8 cellular contexts compared by ENCODE assay signal in the genomic region with DNA sequence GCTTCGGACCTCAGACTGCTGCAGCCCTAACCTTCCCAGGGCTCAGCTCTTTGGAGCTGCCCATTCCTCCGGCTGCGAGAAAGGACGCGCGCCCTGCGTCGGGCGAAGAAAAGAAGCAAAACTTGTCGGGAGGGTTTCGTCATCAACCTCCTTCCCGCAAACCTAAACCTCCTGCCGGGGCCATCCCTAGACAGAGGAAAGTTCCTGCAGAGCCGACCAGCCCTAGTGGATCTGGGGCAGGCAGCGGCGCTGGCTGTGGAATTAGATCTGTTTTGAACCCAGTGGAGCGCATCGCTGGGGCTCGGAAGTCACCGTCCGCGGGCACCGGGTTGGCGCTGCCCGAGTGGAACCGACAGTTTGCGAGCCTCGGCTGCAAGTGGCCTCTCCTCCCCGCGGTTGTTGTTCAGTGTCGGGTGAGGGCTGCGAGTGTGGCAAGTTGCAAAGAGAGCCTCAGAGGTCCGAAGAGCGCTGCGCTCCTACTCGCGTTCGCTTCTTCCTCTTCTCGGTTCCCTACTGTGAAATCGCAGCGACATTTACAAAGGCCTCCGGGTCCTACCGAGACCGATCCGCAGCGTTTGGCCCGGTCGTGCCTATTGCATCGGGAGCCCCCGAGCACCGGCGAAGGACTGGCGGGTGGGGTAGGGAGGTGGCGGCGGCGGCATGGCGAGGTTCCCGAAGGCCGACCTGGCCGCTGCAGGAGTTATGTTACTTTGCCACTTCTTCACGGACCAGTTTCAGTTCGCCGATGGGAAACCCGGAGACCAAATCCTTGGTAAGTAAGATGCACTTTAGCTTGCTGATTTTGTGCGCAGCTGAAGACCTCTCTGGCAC. TPM values are rescaled to one million over a fixed set of nuclear protein-coding genes. Genes with fewer than 3 reads are reported as not detected.
A peak's percentile ranks its signal among the peaks of the same experiment; 100 is the strongest.
DNase-seq lines count a peak whose midpoint lies in the region; ATAC-seq and TF ChIP-seq lines count a peak whose summit lies in the region.

A gene (plus strand): TSS at position 13 of the 831 bp plus-strand sequence.

- ATAC-seq in HG02588 (IDR thresholded peaks at IDR 0.05; ENCODE audit: unreplicated experiment) (peak; percentile 51), memory B cell (ENCODE audit: low read depth) (no peak), thoracic aorta (ENCODE audit: insufficient number of reproducible peaks, low FRiP score, low read depth) (no peak)

- peak within 1 kb of the TSS; percentile 74 for H3K27ac ChIP-seq in RWPE1
- no peak within 1 kb of the TSS for H3K27ac ChIP-seq in endodermal cell (ENCODE audit: low read depth, low read length)
- H3K27ac ChIP-seq in thoracic aorta, result peak within 1 kb of the TSS; percentile 90 to 95

- DNase-seq in ELF-1 (ENCODE audit: low read depth, low spot score) (peak; percentile 81), RWPE1 (ENCODE audit: low spot score) (no peak), endodermal cell (peak; percentile 85), memory B cell (ENCODE audit: low spot score in 2 of 2) (no peak), thoracic aorta (ENCODE audit: low spot score) (peak; percentile 17), HuH-7.5 (ENCODE audit: low spot score) (no peak)
- no peak for DNase-seq in central memory CD4-positive, alpha-beta T cell

- H3K27me3 Mint-ChIP-seq in endodermal cell (ENCODE audit: insufficient read depth) (peaks cover 27% of the 10 kb centered on the region), memory B cell (peaks cover 9% of the 10 kb centered on the region)

- H3K4me1 ChIP-seq in endodermal cell (ENCODE audit: control insufficient read depth, insufficient read depth, low read length) (no peaks in the 10 kb centered on the region), thoracic aorta (ENCODE audit: control insufficient read depth in 1 of 2, low read depth in 2 of 2) (peaks cover 34 to 44% of the 10 kb centered on the region in 2 donors)

- H3K36me3 ChIP-seq in endodermal cell (ENCODE audit: control insufficient read depth, insufficient read depth, low read length) (no peaks in the 10 kb centered on the region), thoracic aorta (no peaks in the 10 kb centered on the region)

- POLR2A ChIA-PET in RWPE1 (lab: Yijun Ruan, JAX; ENCODE audit: low non-redundant PET), result no interaction called here

- no peak for TF ChIP-seq CTCF in RWPE1 (conservative IDR thresholded peaks at IDR 0.05; ENCODE audit: low read depth)
- TF ChIP-seq CTCF in endodermal cell (conservative IDR thresholded peaks at IDR 0.05), result no peak
- TF ChIP-seq CTCF in thoracic aorta (IDR thresholded peaks at IDR 0.05), result no peak

- peak within 1 kb of the TSS; percentile 86 for H3K4me3 ChIP-seq in endodermal cell (ENCODE audit: low read length)
- H3K4me3 ChIP-seq in thoracic aorta, result peak within 1 kb of the TSS; percentile 98

- H3K27ac Mint-ChIP-seq in endodermal cell, result peak within 1 kb of the TSS; percentile 94
- no peak within 1 kb of the TSS for H3K27ac Mint-ChIP-seq in memory B cell

- H3K4me1 Mint-ChIP-seq in endodermal cell, result peaks cover 13% of the 10 kb centered on the region
- H3K4me1 Mint-ChIP-seq in memory B cell, result no peaks in the 10 kb centered on the region

- CTCF ChIA-PET in RWPE1 (lab: Yijun Ruan, JAX), result interaction anchor here (0.7 to 1.6 kb wide), 2 partner anchors 28 to 952 kb away, joined by 3 to 5 read pairs; no protein-coding TSS in a partner anchor

- 0 to 1% methylated on average over 27 to 65 of the region's 65 CpGs for WGBS in endodermal cell (ENCODE audit: insufficient coverage in 1 of 2, insufficient read length in 1 of 2), 2 experiments

- H3K36me3 Mint-ChIP-seq in endodermal cell (ENCODE audit: low read depth) (peaks cover 7% of the 10 kb centered on the region), memory B cell (peaks cover 4% of the 10 kb centered on the region)

- peak within 1 kb of the TSS; percentile 44 for H3K9ac ChIP-seq in endodermal cell (ENCODE audit: extremely low read depth, low read length, poor library complexity, severe bottlenecking)

- H3K4me3 Mint-ChIP-seq in endodermal cell (peak within 1 kb of the TSS; percentile 89), memory B cell (peak within 1 kb of the TSS; percentile 11)

- H3K9me3 Mint-ChIP-seq in endodermal cell, result no peaks in the 10 kb centered on the region
- H3K9me3 Mint-ChIP-seq in memory B cell, result peaks cover 3% of the 10 kb centered on the region

- H3K27me3 ChIP-seq in endodermal cell (ENCODE audit: control insufficient read depth, insufficient read depth, low read length, poor library complexity, severe bottlenecking) (peaks cover 41% of the 10 kb centered on the region), thoracic aorta (replicated peaks; ENCODE audit: insufficient read depth) (no peaks in the 10 kb centered on the region)

- no peaks in the 10 kb centered on the region for H3K9me3 ChIP-seq in endodermal cell (ENCODE audit: control insufficient read depth, low read length)
- no peaks in the 10 kb centered on the region for H3K9me3 ChIP-seq in thoracic aorta

RNA-seq across cellular contexts. Expression of the gene that starts here (rescaled TPM):
- total RNA-seq in endodermal cell (10 to 100 TPM; 19.5 to 26.4 TPM), thoracic aorta (100 to 1,000 TPM; 105 to 155 TPM)
- 10.5 TPM for polyA plus RNA-seq in endodermal cell (2013, experiment 1 of 2)
- polyA plus RNA-seq in endodermal cell (2013, experiment 2 of 2), result 10.9 TPM

Comparison
In these comparisons a context has a peak if more than half of its experiments do, and no peak if none do; other contexts are left out.
1. DNase-seq: peak in ELF-1 (single experiment), endodermal cell (single experiment) and thoracic aorta (single experiment); none in RWPE1 (single experiment), memory B cell (0 of 2), central memory CD4-positive, alpha-beta T cell (single experiment) and HuH-7.5 (single experiment).